ENCODE assay signal across 8 cellular contexts in genomic region chr6:26401987-26402658, GRCh38. TPM values are rescaled to one million over a fixed set of nuclear protein-coding genes. Genes with fewer than 3 reads are reported as not detected.
DNase-seq lines count a peak whose midpoint lies in the region; ATAC-seq and TF ChIP-seq lines count a peak whose summit lies in the region.

TSS of gene BTN3A1 (plus strand) at chr6:26402275. CDS start at chr6:26405564, 3,289 bp downstream.

- peak within 1 kb of the TSS; percentile 88 to 90 for H3K27ac ChIP-seq in SK-N-SH (ENCODE audit: low read depth in 2 of 2, low read length in 1 of 2)
- peak within 1 kb of the TSS; percentile 85 to 89 for H3K27ac ChIP-seq in testis

- intact Hi-C loops in testis (cut with DNase I; ENCODE audit: low total_unique reads): no loop called here

- TF ChIP-seq CTCF in SK-N-SH (IDR thresholded peaks at IDR 0.05) (no peak), testis (IDR thresholded peaks at IDR 0.05) (no peak)

- no peaks in the 10 kb centered on the region for H3K9me3 ChIP-seq in SK-N-SH
- no peaks in the 10 kb centered on the region for H3K9me3 ChIP-seq in testis

- peaks cover 0 to 6% of the 10 kb centered on the region in 2 experiments; a peak in 1 of 4 replicates for H3K4me1 ChIP-seq in SK-N-SH (ENCODE audit: control insufficient read depth in 1 of 2, insufficient read depth in 2 of 2, low read depth in 1 of 2, low read length in 1 of 2)
- H3K4me1 ChIP-seq in testis: peaks cover 8% of the 10 kb centered on the region

- CTCF ChIA-PET in SK-N-SH (lab: Yijun Ruan, JAX): no interaction called here

- no peaks in the 10 kb centered on the region for H3F3A ChIP-seq in SK-N-SH (replicated peaks; ENCODE audit: insufficient read depth)

- H3K4me2 ChIP-seq in SK-N-SH: peak within 1 kb of the TSS; percentile 71

- H3K27ac Mint-ChIP-seq in activated naive CD4-positive, alpha-beta T cell treated with anti-CD3 and anti-CD28 coated beads, Interleukin-2, amount 50 U/mL, for 72 hours: peak within 1 kb of the TSS; percentile 69 to 94

- no peaks in the 10 kb centered on the region for H3K79me2 ChIP-seq in SK-N-SH (ENCODE audit: insufficient read depth)

- DNase-seq in GDM1 (lab: John Stamatoyannopoulos, UW) (peak; percentile 50), H7 (peak; percentile 44), M059J (ENCODE audit: low read depth) (peak; percentile 90), SK-N-SH (peak; percentile 74), globus pallidus (ENCODE audit: low spot score) (peak; percentile 83), occipital lobe (lab: John Stamatoyannopoulos, UW) (peak; percentile 29), testis (peak; percentile 72)
- peak; percentile 69 to 71 for DNase-seq in activated naive CD4-positive, alpha-beta T cell treated with anti-CD3 and anti-CD28 coated beads, Interleukin-2, amount 50 U/mL, for 72 hours (ENCODE audit: low spot score in 2 of 2)

- no peaks in the 10 kb centered on the region for H3K9me3 Mint-ChIP-seq in activated naive CD4-positive, alpha-beta T cell treated with anti-CD3 and anti-CD28 coated beads, Interleukin-2, amount 50 U/mL, for 72 hours

- H2AFZ ChIP-seq in SK-N-SH (ENCODE audit: low read depth): peak within 1 kb of the TSS; percentile 78

- ATAC-seq in activated naive CD4-positive, alpha-beta T cell treated with anti-CD3 and anti-CD28 coated beads, Interleukin-2, amount 50 U/mL, for 72 hours: peak; percentile 97

- 2% methylated on average over 9 of the region's 9 CpGs for WGBS in SK-N-SH (ENCODE audit: low lambda C conversion rate)
- 2% methylated on average over 9 of the region's 9 CpGs for WGBS in testis, 2 donors

- TF ChIP-seq EP300 in SK-N-SH (IDR thresholded peaks at IDR 0.05; ENCODE audit: borderline replicate concordance in 1 of 2, low read depth in 1 of 2, low read length in 1 of 2): no peak

- peak within 1 kb of the TSS; percentile 42 for H3K4me3 ChIP-seq in H7 (ENCODE audit: insufficient read depth, low read depth, low read length)
- H3K4me3 ChIP-seq in SK-N-SH (ENCODE audit: low read depth in 2 of 2, low read length in 1 of 2): peak within 1 kb of the TSS; percentile 58 to 72
- peak within 1 kb of the TSS; percentile 56 to 70 for H3K4me3 ChIP-seq in testis

- H3K27me3 ChIP-seq in H7 (ENCODE audit: control insufficient read depth, insufficient read depth, low read length) (no peaks in the 10 kb centered on the region), SK-N-SH (ENCODE audit: insufficient read depth) (no peaks in the 10 kb centered on the region), testis (no peaks in the 10 kb centered on the region)

- no peaks in the 10 kb centered on the region for H4K20me1 ChIP-seq in SK-N-SH (ENCODE audit: insufficient read depth)

- TF ChIP-seq RAD21 in SK-N-SH (IDR thresholded peaks at IDR 0.05; ENCODE audit: low read length): no peak

- H3K9ac ChIP-seq in SK-N-SH: peak within 1 kb of the TSS; percentile 71

- no peaks in the 10 kb centered on the region for H3K9me2 ChIP-seq in SK-N-SH

- no peak for TF ChIP-seq POLR2A in testis (IDR thresholded peaks at IDR 0.05)

- peaks cover 22 to 26% of the 10 kb centered on the region in 2 donors for H3K36me3 Mint-ChIP-seq in activated naive CD4-positive, alpha-beta T cell treated with anti-CD3 and anti-CD28 coated beads, Interleukin-2, amount 50 U/mL, for 72 hours

- POLR2A ChIA-PET in SK-N-SH (lab: Yijun Ruan, JAX): no interaction called here

- H3K36me3 ChIP-seq in H7 (replicated peaks; ENCODE audit: control insufficient read depth, insufficient read depth, low read length) (no peaks in the 10 kb centered on the region), SK-N-SH (replicated peaks in 1 of 2; ENCODE audit: control insufficient read depth in 1 of 2, insufficient read depth in 2 of 2, low read length in 1 of 2) (peaks cover 0 to 2% of the 10 kb centered on the region in 2 experiments), testis (ENCODE audit: low read depth, missing control alignments) (no peaks in the 10 kb centered on the region)

TF ChIP-seq in SK-N-SH, 30 proteins besides CTCF, POLR2A, EP300 and RAD21 (continues in another document):
- no peak for TF ChIP-seq REST (IDR thresholded peaks at IDR 0.05; ENCODE audit: low read depth, low read length)
- no peak for TF ChIP-seq CHD2 (IDR thresholded peaks at IDR 0.05; ENCODE audit: low read length, partially characterized antibody)
- no peak for TF ChIP-seq SMC3 (IDR thresholded peaks at IDR 0.05; ENCODE audit: low read depth, low read length)
- TF ChIP-seq TEAD4 (IDR thresholded peaks at IDR 0.05; ENCODE audit: borderline replicate concordance, insufficient read depth): no peak
- peak; percentile 96 for TF ChIP-seq MXI1 (IDR thresholded peaks at IDR 0.05; ENCODE audit: low read depth, low read length)
- no peak for TF ChIP-seq JUND (IDR thresholded peaks at IDR 0.05)
- no peak for TF ChIP-seq FOSL2 (IDR thresholded peaks at IDR 0.05; ENCODE audit: borderline replicate concordance, low read depth)
- TF ChIP-seq EZH2phosphoT487 (IDR thresholded peaks at IDR 0.05; ENCODE audit: borderline replicate concordance, low read depth): no peak
- TF ChIP-seq PBX3 (IDR thresholded peaks at IDR 0.05): no peak
- TF ChIP-seq SIN3A (IDR thresholded peaks at IDR 0.05; ENCODE audit: borderline replicate concordance, low read depth, low read length): peak; percentile 62; the same call in 1 of the 2 replicates
- no peak for TF ChIP-seq ELF1 (IDR thresholded peaks at IDR 0.05)
- TF ChIP-seq RXRA (IDR thresholded peaks at IDR 0.05; ENCODE audit: borderline replicate concordance, low read depth): no peak
- TF ChIP-seq GABPA (IDR thresholded peaks at IDR 0.05; ENCODE audit: low read depth): no peak
- no peak for TF ChIP-seq TCF12 (IDR thresholded peaks at IDR 0.05)
- TF ChIP-seq ZBTB33 (IDR thresholded peaks at IDR 0.05; ENCODE audit: borderline replicate concordance, low read depth): no peak
- TF ChIP-seq FOXM1 (IDR thresholded peaks at IDR 0.05; ENCODE audit: low read depth): no peak
- no peak; the same call in 1 of the 2 replicates for TF ChIP-seq POLR2AphosphoS5 (IDR thresholded peaks at IDR 0.05; ENCODE audit: low read depth, low read length)

RNA-seq across cellular contexts. Expression of gene BTN3A1, which starts in this region (rescaled TPM):
- total RNA-seq in H7 (2014; rRNA removed; shearing (Covaris generic)): 1.2 and 2.9 TPM in 2 replicates
- total RNA-seq in M059J (2014; rRNA removed; shearing (Covaris generic)): 72.0 and 72.7 TPM in 2 replicates
- polyA plus RNA-seq in SK-N-SH (2012; rRNA removed) (14.2 and 17.6 TPM in 2 replicates), testis (ENCODE audit: insufficient read depth, low read depth, low replicate concordance) (15.9 TPM)
- polyA plus RNA-seq in SK-N-SH (2012; cell fraction: cytosol; rRNA removed): 11.9 and 13.4 TPM in 2 replicates
- polyA plus RNA-seq in SK-N-SH (2012; cell fraction: nucleus; rRNA removed): 45.8 and 55.5 TPM in 2 replicates
- total RNA-seq in activated naive CD4-positive, alpha-beta T cell treated with anti-CD3 and anti-CD28 coated beads, Interleukin-2, amount 50 U/mL, for 72 hours: 10 to 100 TPM; 47.8 to 79.8 TPM
- total RNA-seq in occipital lobe (17.5 TPM), testis (10 to 100 TPM; 10.6 to 14.7 TPM)

Comparison
In these comparisons a context has a peak if more than half of its experiments do, and no peak if none do; other contexts are left out.
1. Peak in every context shown above with its lines: DNase-seq, ATAC-seq, H3K4me3 ChIP-seq and H3K27ac ChIP-seq.
2. DNase-seq: peak in every context shown above with its lines; median percentile 90 in M059J; 83 in globus pallidus; 74 in SK-N-SH; 72 in testis; 70 in activated naive CD4-positive, alpha-beta T cell treated with anti-CD3 and anti-CD28 coated beads, Interleukin-2, amount 50 U/mL, for 72 hours; 50 in GDM1; 44 in H7; 29 in occipital lobe.